ENCODE assay signal across 26 cellular contexts in the genomic region with DNA sequence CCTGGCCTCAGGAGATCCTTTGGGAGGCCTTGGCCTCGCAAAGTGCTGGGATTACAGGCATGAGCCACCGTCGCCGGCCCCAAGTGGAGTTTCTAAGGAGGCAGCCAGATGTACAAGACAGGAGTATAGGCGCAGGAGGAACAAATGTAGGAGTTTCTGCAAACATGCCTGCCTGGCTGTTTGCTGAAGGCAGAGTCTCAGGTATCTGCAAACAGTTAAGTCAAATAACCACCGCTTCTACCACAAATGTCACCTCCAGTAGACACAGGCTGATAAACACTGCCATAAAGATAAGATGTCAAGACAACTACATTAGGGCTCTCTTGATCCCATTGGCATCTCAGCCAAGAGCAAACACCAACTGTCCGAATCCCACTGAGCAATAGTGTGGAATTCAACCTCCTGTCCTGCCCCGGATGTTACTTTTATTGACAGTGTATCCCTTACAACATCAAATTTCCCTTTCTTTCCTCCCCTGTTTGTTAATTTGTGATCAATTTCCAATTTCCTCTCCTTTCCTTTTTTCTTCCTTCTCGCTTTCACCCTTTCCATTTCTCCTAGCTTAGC. TPM values are rescaled to one million over a fixed set of nuclear protein-coding genes. Genes with fewer than 3 reads are reported as not detected.
A peak's percentile ranks its signal among the peaks of the same experiment; 100 is the strongest.
DNase-seq lines count a peak whose midpoint lies in the region; ATAC-seq and TF ChIP-seq lines count a peak whose summit lies in the region.
"Had no signal": no experiment of that assay in that cellular context is flagged by ENCODE, and none has a peak within 500 bp of the region (broad histone marks: within the 10 kb centered on the region; RNA-seq: fewer than 3 reads in every experiment).

No MANE protein-coding gene starts in this region.

- H3K9me2 ChIP-seq in hepatocyte (replicated peaks; ENCODE audit: insufficient read depth) = no peaks in the 10 kb centered on the region

- no peak for ATAC-seq in GM18867 (IDR thresholded peaks at IDR 0.05; ENCODE audit: unreplicated experiment)
- ATAC-seq in HG02610 (IDR thresholded peaks at IDR 0.05; ENCODE audit: unreplicated experiment) = no peak
- ATAC-seq in HG03159 (IDR thresholded peaks at IDR 0.05; ENCODE audit: unreplicated experiment) = no peak
- ATAC-seq: activated CD8-positive, alpha-beta memory T cell treated with anti-CD3 and anti-CD28 coated beads, Interleukin-2, amount 10 ng/mL, durations not matched to agents 7 days and 5 days; left lung; PC-3; sciatic nerve; T-cell had no signal

- H3K27me3 ChIP-seq in hepatocyte (no peaks in the 10 kb centered on the region), stomach (no peaks in the 10 kb centered on the region)
- H3K27me3 ChIP-seq: left lung had no signal

- 48% methylated on average over 9 of the region's 9 CpGs for WGBS in hepatocyte (ENCODE audit: low lambda C conversion rate, missing lambda C conversion rate)
- 33 to 67% (median 46%) methylated on average over 8 to 9 of the region's 9 CpGs for WGBS in stomach, 5 donors

- H3K79me2 ChIP-seq in hepatocyte = no peaks in the 10 kb centered on the region

- H3K4me2 ChIP-seq in hepatocyte = no peak overlapping the region

- H2AFZ ChIP-seq in hepatocyte = no peak overlapping the region

- no peak for TF ChIP-seq POLR2A in stomach (IDR thresholded peaks at IDR 0.05)

- TF ChIP-seq EP300 in stomach (IDR thresholded peaks at IDR 0.05) = no peak

- no peak overlapping the region for H3K4me3 ChIP-seq in hepatocyte
- no peak overlapping the region for H3K4me3 ChIP-seq in stomach
- H3K4me3 ChIP-seq: HAP-1, left lung had no signal

- peak; percentile 36 for DNase-seq in DMS153 (lab: John Stamatoyannopoulos, UW)
- no peak for DNase-seq in DMS153 treated with DMSO at 0.1 percent for 48 hours (lab: John Stamatoyannopoulos, UW; ENCODE audit: unreplicated experiment)
- peak; percentile 41 for DNase-seq in LoVo (ENCODE audit: low spot score)
- peak; percentile 41 for DNase-seq in hepatocyte (ENCODE audit: low spot score)
- peak; percentile 40 for DNase-seq in stomach
- DNase-seq: 8988T; activated CD4-positive, alpha-beta T cell treated with anti-CD3 and anti-CD28 coated beads, Interleukin-2, amount 50 U/mL, for 4 hours; activated CD8-positive, alpha-beta memory T cell treated with anti-CD3 and anti-CD28 coated beads, Interleukin-2, amount 10 ng/mL, durations not matched to agents 7 days and 5 days; activated gamma-delta T cell treated with Interleukin-2 at 50 U/mL for 16 hours; activated naive CD8-positive, alpha-beta T cell treated with anti-CD3 and anti-CD28 coated beads, Interleukin-2, amount 10 ng/mL, durations not matched to agents 7 days and 5 days; activated T-cell treated with anti-CD3 and anti-CD28 coated beads, Interleukin-2, amount 50 U/mL, for 48 hours; CD4-positive, alpha-beta memory T cell; effector CD4-positive, alpha-beta T cell; Kasumi-1; left lung; MV-4-11; NCI-H2171; PC-3; stimulated activated CD4-positive, alpha-beta T cell treated with anti-CD3 and anti-CD28 coated beads, Interleukin-4, amount 100 ng/mL, for 1 hour; T-cell; trophoblast cell had no signal

- H3K27ac ChIP-seq in hepatocyte (no peak overlapping the region), stomach (no peak overlapping the region)
- H3K27ac ChIP-seq: left lung had no signal

- H4K20me1 ChIP-seq in hepatocyte (ENCODE audit: insufficient read depth, poor library complexity, severe bottlenecking) = no peaks in the 10 kb centered on the region

- intact Hi-C loops in stomach (cut with DNase I; ENCODE audit: low total_unique reads) = no loop called here

- no peak for TF ChIP-seq CTCF in hepatocyte (IDR thresholded peaks at IDR 0.05; ENCODE audit: poor library complexity)
- TF ChIP-seq CTCF in stomach (IDR thresholded peaks at IDR 0.05) = no peak

- H3K36me3 ChIP-seq in hepatocyte (replicated peaks; ENCODE audit: insufficient read depth, low read depth) = no peaks in the 10 kb centered on the region
- H3K36me3 ChIP-seq in stomach = no peaks in the 10 kb centered on the region
- H3K36me3 ChIP-seq: left lung had no signal

- H3K4me1 ChIP-seq in hepatocyte (ENCODE audit: insufficient read depth) (no peaks in the 10 kb centered on the region), stomach (peaks cover 14 to 52% (median 35%) of the 10 kb centered on the region in 4 donors)

- H3K9me3 ChIP-seq in hepatocyte (ENCODE audit: low read depth) (no peaks in the 10 kb centered on the region), stomach (no peaks in the 10 kb centered on the region)
- H3K9me3 ChIP-seq: HAP-1, left lung had no signal

RNA-seq across cellular contexts. Expression of gene COG1, which starts 5.6 kb away (rescaled TPM):
- total RNA-seq in hepatocyte (19.6 and 22.0 TPM in 2 replicates), stomach (10 to 100 TPM; 13.4 to 68.9 (median 25.9) TPM)
- polyA plus RNA-seq in hepatocyte (24.9 and 26.8 TPM in 2 replicates), stomach (10 to 100 TPM; 11.6 to 18.0 (median 15.4) TPM)

RNA-seq across cellular contexts. Expression of gene SSTR2, which starts 22.5 kb away (rescaled TPM):
- total RNA-seq in hepatocyte = 0.10 and 0.48 TPM in 2 replicates
- polyA plus RNA-seq in hepatocyte = 0.15 and 0.28 TPM in 2 replicates
- 10 to 100 TPM in 1 of 5 donors, 1 to 10 TPM in 2, under 1 TPM in 2; under 0.01 to 21.1 (median 1.1) TPM for total RNA-seq in stomach
- under 1 TPM; 0.38 to 0.76 (median 0.62) TPM for polyA plus RNA-seq in stomach
- total RNA-seq: activated naive CD8-positive, alpha-beta T cell treated with anti-CD3 and anti-CD28 coated beads, Interleukin-2, amount 10 ng/mL, durations not matched to agents 7 days and 5 days; CD4-positive, alpha-beta memory T cell; PC-3; T-cell had no signal
- polyA plus RNA-seq: CD4-positive, alpha-beta memory T cell had no signal
